Comparison of ENCODE assay signal across 16 cellular contexts in the genomic region with DNA sequence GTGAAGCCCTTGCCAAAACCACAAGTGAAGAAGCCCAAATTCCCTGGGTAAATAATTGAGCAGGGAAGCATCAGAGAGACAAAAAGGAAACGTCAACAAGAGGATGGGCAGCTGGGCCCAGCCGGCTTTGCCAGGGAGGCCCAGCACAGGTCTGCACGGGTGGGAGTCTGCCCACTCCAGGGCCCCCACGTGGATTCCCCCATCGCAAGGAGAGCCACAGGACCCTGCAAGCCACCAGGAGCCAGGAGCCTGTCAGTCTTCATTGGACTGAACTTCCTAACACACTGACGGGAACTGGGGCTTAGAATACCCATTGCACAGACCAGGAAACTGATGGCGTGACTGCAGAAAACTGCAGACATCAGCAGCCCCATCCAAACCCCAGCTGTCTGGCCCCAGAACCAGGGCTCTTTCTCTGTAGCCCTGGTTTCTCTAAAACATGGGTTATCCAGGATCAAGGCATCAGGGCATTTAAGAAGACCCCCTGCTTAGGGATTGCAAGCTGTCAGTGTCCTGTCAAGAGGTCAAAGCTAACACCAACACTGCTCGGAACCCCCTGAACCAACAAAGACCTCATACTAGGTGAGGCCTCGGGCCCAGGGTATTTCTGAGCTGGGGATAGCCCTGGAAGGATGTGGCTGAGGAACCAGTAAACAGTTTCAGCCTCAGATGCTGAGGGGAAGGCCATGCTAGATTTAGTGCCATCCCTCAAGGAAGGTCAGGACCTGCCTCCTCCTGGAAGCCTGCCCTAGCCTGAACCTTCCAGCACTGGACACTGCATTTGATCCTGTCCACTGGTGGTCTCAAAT. TPM values are rescaled to one million over a fixed set of nuclear protein-coding genes. Genes with fewer than 3 reads are reported as not detected.
DNase-seq lines count a peak whose midpoint lies in the region; ATAC-seq, FAIRE-seq and TF ChIP-seq lines count a peak whose summit lies in the region.
"Had no signal": no experiment of that assay in that cellular context is flagged by ENCODE, and none has a peak within 500 bp of the region (broad histone marks: within the 10 kb centered on the region; RNA-seq: fewer than 3 reads in every experiment).

No MANE protein-coding gene starts in this region.

- POLR2A ChIA-PET in activated CD4-positive, alpha-beta T cell treated with anti-CD3 and anti-CD28 coated beads for 36 hours (lab: Charles Lee), result interaction anchor here (0.6 to 1.5 kb wide), 4 partner anchors 28 to 67 kb away, joined by 3 to 9 read pairs (median 4); a partner anchor contains a TSS

- no peak for ATAC-seq in activated CD4-positive, alpha-beta T cell treated with anti-CD3 and anti-CD28 coated beads for 36 hours

- WGBS in lower leg skin, 2 donors, result 60% methylated on average over 9 of the region's 9 CpGs

- DNase-seq in activated CD4-positive, alpha-beta T cell treated with anti-CD3 and anti-CD28 coated beads for 36 hours, result no peak
- DNase-seq in activated CD4-positive, alpha-beta T cell treated with anti-CD3 and anti-CD28 coated beads, Interleukin-2, amount 50 U/mL, for 4 hours, result no peak
- DNase-seq in progenitor cell of endocrine pancreas (ENCODE audit: low spot score, unreplicated experiment), result no peak
- DNase-seq in stimulated activated CD4-positive, alpha-beta T cell treated with anti-CD3 and anti-CD28 coated beads, Interleukin-15, amount 100 ng/mL, for 24 hours, result no peak
- no peak for DNase-seq in HTR-8/SVneo (ENCODE audit: insufficient read length, low spot score)
- DNase-seq in lower leg skin (ENCODE audit: low spot score in 2 of 2), result no peak
- DNase-seq: amniotic stem cell, COR-L47, midbrain, NCI-H1092, NCI-H446 treated with DMSO at 0.1 percent for 48 hours, PC-3 had no signal

- peaks cover 3% of the 10 kb centered on the region for H3K9me3 Mint-ChIP-seq in activated CD4-positive, alpha-beta T cell treated with anti-CD3 and anti-CD28 coated beads for 36 hours (ENCODE audit: low read depth)
- H3K9me3 Mint-ChIP-seq in T-helper 1 cell treated with Interleukin-12 subunit alpha and Interleukin-12 subunit beta and Interleukin-4 antibody, amounts not matched to agents 30 μg/mL and 1 μg/mL, for 36 hours, result no peaks in the 10 kb centered on the region
- H3K9me3 Mint-ChIP-seq in progenitor cell of endocrine pancreas (ENCODE audit: low read depth), result no peaks in the 10 kb centered on the region

- H3K4me3 ChIP-seq in duodenal mucosa (ENCODE audit: low read depth in 1 of 2, low read length in 2 of 2), result peak overlapping the region in 1 of 2 donors; percentile 5
- H3K4me3 ChIP-seq in lower leg skin (ENCODE audit: low read depth, poor library complexity, severe bottlenecking), result no peak overlapping the region

- peak overlapping the region; percentile 67 for H3K4me3 Mint-ChIP-seq in activated CD4-positive, alpha-beta T cell treated with anti-CD3 and anti-CD28 coated beads for 36 hours
- H3K4me3 Mint-ChIP-seq in T-helper 1 cell treated with Interleukin-12 subunit alpha and Interleukin-12 subunit beta and Interleukin-4 antibody, amounts not matched to agents 30 μg/mL and 1 μg/mL, for 36 hours, result peak overlapping the region; percentile 86
- H3K4me3 Mint-ChIP-seq in progenitor cell of endocrine pancreas (ENCODE audit: low read depth), result peak overlapping the region; percentile 69
- H3K4me3 Mint-ChIP-seq: dendritic cell treated with granulocyte-macrophage colony-stimulating factor and Interleukin-4, amounts not matched to agents 40 ng/mL and 50 ng/mL, for 4 days had no signal

- peaks cover 16 to 20% of the 10 kb centered on the region in 2 donors for H3K4me1 ChIP-seq in duodenal mucosa (ENCODE audit: control insufficient read depth in 1 of 2, insufficient read depth in 2 of 2, low read length in 2 of 2)

- no peaks in the 10 kb centered on the region for H3K27me3 ChIP-seq in duodenal mucosa (ENCODE audit: control insufficient read depth in 1 of 2, insufficient read depth in 2 of 2, low read length in 2 of 2)

- H3K9me3 ChIP-seq in duodenal mucosa (ENCODE audit: control insufficient read depth in 1 of 2, low read length in 2 of 2), result no peaks in the 10 kb centered on the region

- peaks cover 0 to 6% of the 10 kb centered on the region in 2 donors for H3K36me3 ChIP-seq in duodenal mucosa (ENCODE audit: control insufficient read depth in 1 of 2, insufficient read depth in 2 of 2, low read length in 2 of 2)

- peaks cover 93% of the 10 kb centered on the region for H3K4me1 Mint-ChIP-seq in activated CD4-positive, alpha-beta T cell treated with anti-CD3 and anti-CD28 coated beads for 36 hours
- H3K4me1 Mint-ChIP-seq in T-helper 1 cell treated with Interleukin-12 subunit alpha and Interleukin-12 subunit beta and Interleukin-4 antibody, amounts not matched to agents 30 μg/mL and 1 μg/mL, for 36 hours (ENCODE audit: low read depth), result peaks cover 84% of the 10 kb centered on the region
- H3K4me1 Mint-ChIP-seq in progenitor cell of endocrine pancreas (ENCODE audit: low read depth), result peaks cover 14% of the 10 kb centered on the region

- intact Hi-C loops in activated CD4-positive, alpha-beta T cell treated with anti-CD3 and anti-CD28 coated beads for 36 hours (cut with DNase I, micrococcal nuclease), result loop anchor here (5.0 to 10.0 kb wide), 3 partner anchors 35 to 1258 kb away; a partner anchor contains a TSS
- intact Hi-C loops in lower leg skin (cut with DNase I; ENCODE audit: low total_unique reads), result no loop called here

- H3K27ac Mint-ChIP-seq in activated CD4-positive, alpha-beta T cell treated with anti-CD3 and anti-CD28 coated beads for 36 hours, result peak overlapping the region; percentile 95
- H3K27ac Mint-ChIP-seq in T-helper 1 cell treated with Interleukin-12 subunit alpha and Interleukin-12 subunit beta and Interleukin-4 antibody, amounts not matched to agents 30 μg/mL and 1 μg/mL, for 36 hours, result peak overlapping the region; percentile 94
- peak overlapping the region; percentile 71 for H3K27ac Mint-ChIP-seq in progenitor cell of endocrine pancreas
- H3K27ac Mint-ChIP-seq: dendritic cell treated with granulocyte-macrophage colony-stimulating factor and Interleukin-4, amounts not matched to agents 40 ng/mL and 50 ng/mL, for 4 days had no signal

- H3K36me3 Mint-ChIP-seq in activated CD4-positive, alpha-beta T cell treated with anti-CD3 and anti-CD28 coated beads for 36 hours (ENCODE audit: low read depth), result peaks cover 52% of the 10 kb centered on the region
- peaks cover 30% of the 10 kb centered on the region for H3K36me3 Mint-ChIP-seq in T-helper 1 cell treated with Interleukin-12 subunit alpha and Interleukin-12 subunit beta and Interleukin-4 antibody, amounts not matched to agents 30 μg/mL and 1 μg/mL, for 36 hours (ENCODE audit: low read depth)
- H3K36me3 Mint-ChIP-seq in progenitor cell of endocrine pancreas (ENCODE audit: insufficient read depth), result no peaks in the 10 kb centered on the region

- no peak overlapping the region for H3K9ac ChIP-seq in duodenal mucosa (ENCODE audit: low read depth in 1 of 2, low read length in 2 of 2)

- H3K27ac ChIP-seq in duodenal mucosa (ENCODE audit: low read depth, low read length), result peak overlapping the region; percentile 6
- H3K27ac ChIP-seq: 22Rv1 had no signal

- no peak for TF ChIP-seq CTCF in progenitor cell of endocrine pancreas (IDR thresholded peaks at IDR 0.05; ENCODE audit: unreplicated experiment)
- TF ChIP-seq CTCF in lower leg skin (IDR thresholded peaks at IDR 0.05), result no peak

- H3K27me3 Mint-ChIP-seq in activated CD4-positive, alpha-beta T cell treated with anti-CD3 and anti-CD28 coated beads for 36 hours, result no peaks in the 10 kb centered on the region
- H3K27me3 Mint-ChIP-seq in T-helper 1 cell treated with Interleukin-12 subunit alpha and Interleukin-12 subunit beta and Interleukin-4 antibody, amounts not matched to agents 30 μg/mL and 1 μg/mL, for 36 hours (ENCODE audit: low read depth), result no peaks in the 10 kb centered on the region
- H3K27me3 Mint-ChIP-seq in progenitor cell of endocrine pancreas, result peaks cover 17% of the 10 kb centered on the region

- FAIRE-seq in HTR-8/SVneo (lab: Jason Lieb, UNC), result no peak

- CTCF ChIA-PET in activated CD4-positive, alpha-beta T cell treated with anti-CD3 and anti-CD28 coated beads for 36 hours (lab: Charles Lee), result interaction anchor here (0.5 to 3.3 kb wide), 10 partner anchors 8 to 925 kb away, joined by 3 to 13 read pairs (median 4); no protein-coding TSS in a partner anchor

- TF ChIP-seq POLR2A in lower leg skin (IDR thresholded peaks at IDR 0.05), result no peak

RNA-seq across cellular contexts. Expression of a gene that starts 39.4 kb away (rescaled TPM):
- total RNA-seq in activated CD4-positive, alpha-beta T cell treated with anti-CD3 and anti-CD28 coated beads for 36 hours, result 10 to 100 TPM; 62.1 to 66.2 TPM
- total RNA-seq in progenitor cell of endocrine pancreas, result 2.3 and 2.9 TPM in 2 replicates
- total RNA-seq in lower leg skin, result 10 to 100 TPM; 39.1 to 74.3 (median 51.7) TPM

Comparison
In these comparisons a context has a peak if more than half of its experiments do, and no peak if none do; other contexts are left out.
1. RNA of a gene that starts 39.4 kb away (total RNA-seq): 62.1 to 66.2 TPM in activated CD4-positive, alpha-beta T cell treated with anti-CD3 and anti-CD28 coated beads for 36 hours and 39.1 to 74.3 TPM in lower leg skin; 2.3 to 2.9 TPM in progenitor cell of endocrine pancreas; every median in the first group is over 10 times any median in the second.
2. Peak in every context shown above with its lines, with median percentiles within 50 percentile points of each other: H3K27ac Mint-ChIP-seq and H3K4me3 Mint-ChIP-seq.